In genomic region chr15:78457101-78457500, GRCh38 we compare ENCODE assay signal across 2 cellular contexts.
TF ChIP-seq lines count a peak whose summit lies in the region.

No MANE protein-coding gene starts in this region.

TF ChIP-seq in liver, 16 proteins besides CTCF, POLR2A, EP300 and RAD21:
- TF ChIP-seq, protein P1, sequence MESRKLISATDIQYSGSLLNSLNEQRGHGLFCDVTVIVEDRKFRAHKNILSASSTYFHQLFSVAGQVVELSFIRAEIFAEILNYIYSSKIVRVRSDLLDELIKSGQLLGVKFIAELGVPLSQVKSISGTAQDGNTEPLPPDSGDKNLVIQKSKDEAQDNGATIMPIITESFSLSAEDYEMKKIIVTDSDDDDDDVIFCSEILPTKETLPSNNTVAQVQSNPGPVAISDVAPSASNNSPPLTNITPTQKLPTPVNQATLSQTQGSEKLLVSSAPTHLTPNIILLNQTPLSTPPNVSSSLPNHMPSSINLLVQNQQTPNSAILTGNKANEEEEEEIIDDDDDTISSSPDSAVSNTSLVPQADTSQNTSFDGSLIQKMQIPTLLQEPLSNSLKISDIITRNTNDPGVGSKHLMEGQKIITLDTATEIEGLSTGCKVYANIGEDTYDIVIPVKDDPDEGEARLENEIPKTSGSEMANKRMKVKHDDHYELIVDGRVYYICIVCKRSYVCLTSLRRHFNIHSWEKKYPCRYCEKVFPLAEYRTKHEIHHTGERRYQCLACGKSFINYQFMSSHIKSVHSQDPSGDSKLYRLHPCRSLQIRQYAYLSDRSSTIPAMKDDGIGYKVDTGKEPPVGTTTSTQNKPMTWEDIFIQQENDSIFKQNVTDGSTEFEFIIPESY (IDR thresholded peaks at IDR 0.05), result peak; percentile 32
- TF ChIP-seq NR2F2 (IDR thresholded peaks at IDR 0.05) (no peak), TAF1 (conservative IDR thresholded peaks at IDR 0.05) (no peak), HNF4A (conservative IDR thresholded peaks at IDR 0.05) (peak; percentile 56 to 68)

TF ChIP-seq in HepG2, 621 proteins besides CTCF, POLR2A, EP300 and RAD21 (continued from another document):
- TF ChIP-seq KDM5B (CRISPR knock-in tag; IDR thresholded peaks at IDR 0.05; ENCODE audit: borderline replicate concordance), result no peak
- no peak for TF ChIP-seq ZFP90 (CRISPR knock-in tag; IDR thresholded peaks at IDR 0.05; ENCODE audit: borderline replicate concordance)
- no peak for TF ChIP-seq ZFAT (CRISPR knock-in tag; conservative IDR thresholded peaks at IDR 0.05)
- no peak for TF ChIP-seq NCOA1 (CRISPR knock-in tag; IDR thresholded peaks at IDR 0.05)
- TF ChIP-seq MED13 (CRISPR knock-in tag; IDR thresholded peaks at IDR 0.05), result no peak
- no peak for TF ChIP-seq ZKSCAN5 (CRISPR knock-in tag; IDR thresholded peaks at IDR 0.05)
- TF ChIP-seq KAT2B (IDR thresholded peaks at IDR 0.05; ENCODE audit: borderline replicate concordance, low read depth, low read length), result no peak
- no peak for TF ChIP-seq RARG (CRISPR knock-in tag; IDR thresholded peaks at IDR 0.05; ENCODE audit: low read depth)
- TF ChIP-seq, protein P2, sequence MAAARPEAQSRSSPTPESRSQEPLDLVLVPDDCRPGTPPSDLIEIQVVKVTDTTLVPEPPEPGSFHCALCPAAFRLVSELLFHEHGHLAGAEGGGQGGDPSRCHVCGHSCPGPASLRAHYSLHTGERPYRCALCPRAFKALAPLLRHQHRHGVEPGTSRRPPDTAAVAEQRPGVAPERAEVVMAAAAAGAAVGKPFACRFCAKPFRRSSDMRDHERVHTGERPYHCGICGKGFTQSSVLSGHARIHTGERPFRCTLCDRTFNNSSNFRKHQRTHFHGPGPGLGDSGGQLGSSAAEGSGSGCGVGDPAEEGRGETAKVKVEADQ (CRISPR knock-in tag; IDR thresholded peaks at IDR 0.05; ENCODE audit: borderline replicate concordance), result no peak
- TF ChIP-seq ZNF614 (CRISPR knock-in tag; IDR thresholded peaks at IDR 0.05; ENCODE audit: borderline replicate concordance), result no peak
- no peak for TF ChIP-seq NFE2 (CRISPR knock-in tag; IDR thresholded peaks at IDR 0.05)
- TF ChIP-seq ETV6 (CRISPR knock-in tag; conservative IDR thresholded peaks at IDR 0.05), result no peak
- TF ChIP-seq ZNF274 (CRISPR knock-in tag; IDR thresholded peaks at IDR 0.05), result no peak
- TF ChIP-seq MEIS2 (CRISPR knock-in tag; IDR thresholded peaks at IDR 0.05), result no peak
